ENCODE assay signal across 1 cellular context in genomic region chr9:121839726-121840500, GRCh38.
A peak's percentile ranks its signal among the peaks of the same experiment; 100 is the strongest.
TF ChIP-seq lines count a peak whose summit lies in the region.

No MANE protein-coding gene starts in this region.

TF ChIP-seq in GM12878, 131 proteins besides CTCF, POLR2A, EP300 and RAD21 (continued from another document and continues in another):
- TF ChIP-seq RELB (IDR thresholded peaks at IDR 0.05; ENCODE audit: low read depth) (no peak), PML (IDR thresholded peaks at IDR 0.05; ENCODE audit: low read length) (no peak), TAF1 (IDR thresholded peaks at IDR 0.05; ENCODE audit: borderline replicate concordance, low read depth, low read length) (no peak), BMI1 (IDR thresholded peaks at IDR 0.05; ENCODE audit: borderline replicate concordance) (no peak), NFIC (IDR thresholded peaks at IDR 0.05; ENCODE audit: low read depth, low read length) (peak; percentile 48; the same call in 1 of the 2 replicates), TCF12 (IDR thresholded peaks at IDR 0.05; ENCODE audit: low read depth, low read length) (no peak), FOXM1 (IDR thresholded peaks at IDR 0.05; ENCODE audit: low read depth, low read length) (peak; percentile 40; the same call in 1 of the 2 replicates), PBX3 (IDR thresholded peaks at IDR 0.05; ENCODE audit: insufficient replicate concordance, low read depth, low read length) (peak; percentile 23), RUNX3 (IDR thresholded peaks at IDR 0.05; ENCODE audit: low read length) (peak; percentile 77), NR2F1 (conservative IDR thresholded peaks at IDR 0.05) (no peak), ETV6 (conservative IDR thresholded peaks at IDR 0.05 in 1 of 2, IDR thresholded peaks at IDR 0.05 in 1 of 2; ENCODE audit: borderline replicate concordance in 1 of 2, low read depth in 1 of 2) (no peak), CBX3 (IDR thresholded peaks at IDR 0.05; ENCODE audit: borderline replicate concordance, low read depth) (no peak), FOXK2 (IDR thresholded peaks at IDR 0.05) (no peak), BRCA1 (IDR thresholded peaks at IDR 0.05; ENCODE audit: low read depth, low read length) (no peak), POLR2AphosphoS5 (IDR thresholded peaks at IDR 0.05; ENCODE audit: low read length) (no peak), ESRRA (IDR thresholded peaks at IDR 0.05; ENCODE audit: low read length) (no peak), CEBPB (IDR thresholded peaks at IDR 0.05; ENCODE audit: borderline replicate concordance in 1 of 2, low read depth in 2 of 2, low read length in 2 of 2) (no peak), NKRF (conservative IDR thresholded peaks at IDR 0.05) (no peak), WRNIP1 (IDR thresholded peaks at IDR 0.05; ENCODE audit: borderline replicate concordance, low read depth, low read length) (no peak), CBX5 (IDR thresholded peaks at IDR 0.05; ENCODE audit: low read depth) (no peak), SMC3 (IDR thresholded peaks at IDR 0.05; ENCODE audit: borderline replicate concordance, low read length) (no peak), IKZF2 (IDR thresholded peaks at IDR 0.05) (no peak), SUPT20H (IDR thresholded peaks at IDR 0.05; ENCODE audit: borderline replicate concordance, control insufficient read depth, low read depth, low read length) (no peak), NR2C1 (IDR thresholded peaks at IDR 0.05) (no peak), GABPA (IDR thresholded peaks at IDR 0.05; ENCODE audit: low read depth) (no peak), MTA2 (IDR thresholded peaks at IDR 0.05; ENCODE audit: low read depth) (peak; percentile 22; the same call in 1 of the 2 replicates), HSF1 (IDR thresholded peaks at IDR 0.05; ENCODE audit: low read depth, low read length) (no peak), REST (IDR thresholded peaks at IDR 0.05; ENCODE audit: low read depth, low read length) (no peak), ATF7 (IDR thresholded peaks at IDR 0.05; ENCODE audit: low read depth) (no peak), ZSCAN29 (IDR thresholded peaks at IDR 0.05) (no peak), JUNB (IDR thresholded peaks at IDR 0.05) (peak; percentile 85), TBL1XR1 (IDR thresholded peaks at IDR 0.05; ENCODE audit: low read depth, low read length) (no peak), ZNF24 (IDR thresholded peaks at IDR 0.05) (no peak), ZBTB11 (CRISPR knock-in tag; IDR thresholded peaks at IDR 0.05) (no peak), BACH1 (IDR thresholded peaks at IDR 0.05; ENCODE audit: borderline replicate concordance) (no peak), SRF (IDR thresholded peaks at IDR 0.05; ENCODE audit: low read depth in 2 of 2, low read length in 2 of 2) (no peak), MAX (IDR thresholded peaks at IDR 0.05; ENCODE audit: low read depth, low read length) (no peak), GATAD2B (conservative IDR thresholded peaks at IDR 0.05; ENCODE audit: low read depth) (no peak), ZBED1 (IDR thresholded peaks at IDR 0.05; ENCODE audit: borderline replicate concordance) (peak; percentile 27; the same call in 1 of the 2 replicates), ZBTB4 (CRISPR knock-in tag; IDR thresholded peaks at IDR 0.05) (no peak), USF2 (IDR thresholded peaks at IDR 0.05; ENCODE audit: borderline replicate concordance, low read depth, low read length) (no peak), HDAC6 (IDR thresholded peaks at IDR 0.05; ENCODE audit: unreplicated experiment) (no peak), RFX5 (IDR thresholded peaks at IDR 0.05; ENCODE audit: low read depth, low read length) (no peak), RB1 (IDR thresholded peaks at IDR 0.05; ENCODE audit: borderline replicate concordance) (no peak), IRF4 (IDR thresholded peaks at IDR 0.05; ENCODE audit: low read depth, low read length) (peak; percentile 69; the same call in 1 of the 2 replicates), NBN (IDR thresholded peaks at IDR 0.05) (no peak), TARDBP (IDR thresholded peaks at IDR 0.05; ENCODE audit: borderline replicate concordance) (no peak), USF1 (IDR thresholded peaks at IDR 0.05; ENCODE audit: borderline replicate concordance, extremely low read length, insufficient read depth, low read depth, low read length) (no peak), EGR1 (IDR thresholded peaks at IDR 0.05; ENCODE audit: borderline replicate concordance in 1 of 2, low read depth in 2 of 2, low read length in 2 of 2) (no peak)
